ENCODE assay signal across 10 cellular contexts in the genomic region with DNA sequence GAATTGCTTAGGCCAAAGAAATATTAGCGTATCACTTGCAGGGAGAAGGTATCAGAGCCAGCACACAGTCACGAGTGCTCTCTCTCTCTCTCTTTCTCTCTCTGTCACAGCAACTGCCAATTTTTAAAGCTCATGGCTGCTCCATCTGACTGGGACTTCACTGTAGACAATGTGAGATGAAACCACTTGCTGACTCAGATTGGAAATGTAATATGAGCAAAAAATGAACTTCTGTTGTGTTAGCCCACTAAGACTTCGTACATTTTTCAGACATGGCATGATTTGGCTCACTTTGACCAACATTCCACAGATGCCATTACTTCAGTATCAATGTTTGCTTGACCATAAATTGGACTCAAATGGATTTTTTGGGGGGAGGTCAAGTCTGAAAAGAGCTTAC.
DNase-seq lines count a peak whose midpoint lies in the region; ATAC-seq and TF ChIP-seq lines count a peak whose summit lies in the region.
"Had no signal": no experiment of that assay in that cellular context is flagged by ENCODE, and none has a peak within 500 bp of the region (broad histone marks: within the 10 kb centered on the region; RNA-seq: fewer than 3 reads in every experiment).

No MANE protein-coding gene starts in this region.

- H3K4me3 Mint-ChIP-seq in activated T-helper 17 cell treated with anti-CD3 and anti-CD28 coated beads, Interleukin-2, amount 50 U/mL, for 72 hours, result no peak overlapping the region
- H3K4me3 Mint-ChIP-seq in nephron, result no peak overlapping the region
- H3K4me3 Mint-ChIP-seq in activated CD4-positive, alpha-beta memory T cell treated with anti-CD3 and anti-CD28 coated beads for 36 hours, result no peak overlapping the region
- H3K4me3 Mint-ChIP-seq: dendritic cell treated with granulocyte-macrophage colony-stimulating factor and Interleukin-4, amounts not matched to agents 40 ng/mL and 50 ng/mL, for 4 days had no signal

- no peak for DNase-seq in RPMI8226
- DNase-seq in NCI-H510A treated with DMSO at 0.1 percent for 48 hours (lab: John Stamatoyannopoulos, UW), result no peak
- no peak for DNase-seq in activated CD4-positive, alpha-beta memory T cell treated with anti-CD3 and anti-CD28 coated beads for 36 hours
- no peak for DNase-seq in GM10266 (ENCODE audit: extremely low spot score)
- DNase-seq: activated CD4-positive, alpha-beta T cell treated with anti-CD3 and anti-CD28 coated beads, Interleukin-2, amount 50 U/mL, for 48 hours had no signal

- intact Hi-C loops in activated CD4-positive, alpha-beta memory T cell treated with anti-CD3 and anti-CD28 coated beads for 36 hours (cut with micrococcal nuclease), result no loop called here

- H3K9me3 Mint-ChIP-seq in activated T-helper 17 cell treated with anti-CD3 and anti-CD28 coated beads, Interleukin-2, amount 50 U/mL, for 72 hours, result no peaks in the 10 kb centered on the region
- H3K9me3 Mint-ChIP-seq in nephron, result peaks cover 7% of the 10 kb centered on the region
- no peaks in the 10 kb centered on the region for H3K9me3 Mint-ChIP-seq in activated CD4-positive, alpha-beta memory T cell treated with anti-CD3 and anti-CD28 coated beads for 36 hours

- H3K27ac Mint-ChIP-seq in activated T-helper 17 cell treated with anti-CD3 and anti-CD28 coated beads, Interleukin-2, amount 50 U/mL, for 72 hours, result no peak overlapping the region
- H3K27ac Mint-ChIP-seq in nephron, result peak overlapping the region in 2 of 3 experiments; percentile 36 to 72
- H3K27ac Mint-ChIP-seq in activated CD4-positive, alpha-beta memory T cell treated with anti-CD3 and anti-CD28 coated beads for 36 hours, result no peak overlapping the region
- H3K27ac Mint-ChIP-seq: dendritic cell treated with granulocyte-macrophage colony-stimulating factor and Interleukin-4, amounts not matched to agents 40 ng/mL and 50 ng/mL, for 4 days had no signal

- CTCF ChIA-PET in activated CD4-positive, alpha-beta memory T cell treated with anti-CD3 and anti-CD28 coated beads for 36 hours (lab: Charles Lee), result no interaction called here

- no peaks in the 10 kb centered on the region for H3K27me3 Mint-ChIP-seq in activated T-helper 17 cell treated with anti-CD3 and anti-CD28 coated beads, Interleukin-2, amount 50 U/mL, for 72 hours
- no peaks in the 10 kb centered on the region for H3K27me3 Mint-ChIP-seq in nephron (ENCODE audit: low read depth)
- no peaks in the 10 kb centered on the region for H3K27me3 Mint-ChIP-seq in activated CD4-positive, alpha-beta memory T cell treated with anti-CD3 and anti-CD28 coated beads for 36 hours
- H3K27me3 Mint-ChIP-seq: dendritic cell treated with granulocyte-macrophage colony-stimulating factor and Interleukin-4, amounts not matched to agents 40 ng/mL and 50 ng/mL, for 4 days had no signal

- POLR2A ChIA-PET in activated CD4-positive, alpha-beta memory T cell treated with anti-CD3 and anti-CD28 coated beads for 36 hours (lab: Charles Lee), result no interaction called here

- H3K36me3 Mint-ChIP-seq in activated T-helper 17 cell treated with anti-CD3 and anti-CD28 coated beads, Interleukin-2, amount 50 U/mL, for 72 hours (ENCODE audit: low read depth), result no peaks in the 10 kb centered on the region
- no peaks in the 10 kb centered on the region for H3K36me3 Mint-ChIP-seq in nephron (ENCODE audit: low read depth)
- H3K36me3 Mint-ChIP-seq in activated CD4-positive, alpha-beta memory T cell treated with anti-CD3 and anti-CD28 coated beads for 36 hours, result no peaks in the 10 kb centered on the region

- peak; percentile 72 for ATAC-seq in GM18868 (IDR thresholded peaks at IDR 0.05; ENCODE audit: unreplicated experiment)
- peak; percentile 73 for ATAC-seq in HG02981 (IDR thresholded peaks at IDR 0.05; ENCODE audit: unreplicated experiment)
- peak; percentile 59 for ATAC-seq in activated T-helper 17 cell treated with anti-CD3 and anti-CD28 coated beads, Interleukin-2, amount 50 U/mL, for 72 hours (replicated peaks)

- no peaks in the 10 kb centered on the region for H3K4me1 Mint-ChIP-seq in activated T-helper 17 cell treated with anti-CD3 and anti-CD28 coated beads, Interleukin-2, amount 50 U/mL, for 72 hours
- peaks cover 28% of the 10 kb centered on the region for H3K4me1 Mint-ChIP-seq in nephron
- no peaks in the 10 kb centered on the region for H3K4me1 Mint-ChIP-seq in activated CD4-positive, alpha-beta memory T cell treated with anti-CD3 and anti-CD28 coated beads for 36 hours (ENCODE audit: low read depth)

- TF ChIP-seq CTCF in nephron (IDR thresholded peaks at IDR 0.05; ENCODE audit: unreplicated experiment in 3 of 3), result no peak
- no peak for TF ChIP-seq CTCF in GM10266 (IDR thresholded peaks at IDR 0.05; ENCODE audit: control insufficient read depth, insufficient read depth, low read depth, missing control alignments)

Comparison
In these comparisons a context has a peak if more than half of its experiments do, and no peak if none do; other contexts are left out.
1. H3K27ac Mint-ChIP-seq: peak in nephron (2 of 3); none in activated T-helper 17 cell treated with anti-CD3 and anti-CD28 coated beads, Interleukin-2, amount 50 U/mL, for 72 hours (single experiment) and activated CD4-positive, alpha-beta memory T cell treated with anti-CD3 and anti-CD28 coated beads for 36 hours (single experiment).
2. Peak in every context shown above with its lines, with median percentiles within 50 percentile points of each other: ATAC-seq.